ENCODE assay signal across 8 cellular contexts in the genomic region with DNA sequence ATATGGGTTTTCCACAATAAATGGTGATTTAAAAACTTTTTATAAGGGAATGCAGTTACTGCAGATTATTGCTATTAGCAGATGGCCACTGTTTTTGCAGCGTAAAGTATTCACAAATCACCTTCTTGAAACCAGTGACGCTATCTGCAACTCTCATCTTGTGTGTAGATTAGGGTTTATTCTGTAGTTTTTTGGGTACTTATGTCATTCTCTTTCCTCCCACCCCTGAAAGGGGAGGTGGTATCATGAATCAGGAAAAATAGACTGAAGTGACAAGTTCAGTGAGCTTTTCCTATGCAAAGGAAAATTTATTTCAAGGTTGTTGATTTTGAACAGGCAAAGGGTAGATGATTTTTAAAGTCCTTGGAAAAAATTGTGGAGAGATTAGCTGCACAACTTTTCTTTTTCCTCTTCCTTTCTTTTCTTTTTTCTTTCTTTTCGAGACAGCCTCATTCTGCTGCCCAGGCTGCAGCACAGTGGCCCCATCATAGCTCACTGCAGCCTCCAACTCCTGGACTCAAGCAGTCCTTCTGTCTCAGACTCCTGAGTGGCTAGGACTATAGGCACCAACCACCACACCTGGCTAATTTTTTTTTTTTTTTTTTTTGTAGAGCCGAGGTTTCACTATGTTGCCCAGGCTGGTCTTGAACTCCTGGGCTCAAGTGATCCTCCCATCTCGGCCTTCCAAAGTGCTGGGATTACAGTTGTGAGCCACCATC. TPM values are rescaled to one million over a fixed set of nuclear protein-coding genes. Genes with fewer than 3 reads are reported as not detected.
A peak's percentile ranks its signal among the peaks of the same experiment; 100 is the strongest.
DNase-seq lines count a peak whose midpoint lies in the region; ATAC-seq and TF ChIP-seq lines count a peak whose summit lies in the region.

No MANE protein-coding gene starts in this region.

- H3K27me3 ChIP-seq in kidney epithelial cell (ENCODE audit: control insufficient read depth, insufficient read depth, low read length): no peaks in the 10 kb centered on the region
- H3K27me3 ChIP-seq in tibial artery: no peaks in the 10 kb centered on the region
- H3K27me3 ChIP-seq in gastroesophageal sphincter: no peaks in the 10 kb centered on the region

- H3K4me1 Mint-ChIP-seq in activated naive CD4-positive, alpha-beta T cell treated with anti-CD3 and anti-CD28 coated beads for 36 hours (ENCODE audit: low read depth): peaks cover 51% of the 10 kb centered on the region
- peaks cover 56% of the 10 kb centered on the region for H3K4me1 Mint-ChIP-seq in activated naive CD8-positive, alpha-beta T cell treated with anti-CD3 and anti-CD28 coated beads for 36 hours

- H3K9me3 ChIP-seq in tibial artery: no peaks in the 10 kb centered on the region
- H3K9me3 ChIP-seq in gastroesophageal sphincter: no peaks in the 10 kb centered on the region

- DNase-seq in activated naive CD4-positive, alpha-beta T cell treated with anti-CD3 and anti-CD28 coated beads for 36 hours: no peak
- no peak for DNase-seq in activated naive CD4-positive, alpha-beta T cell treated with anti-CD3 and anti-CD28 coated beads, Interleukin-2, amount 50 U/mL, for 16 hours
- DNase-seq in activated naive CD8-positive, alpha-beta T cell treated with anti-CD3 and anti-CD28 coated beads for 36 hours: no peak
- DNase-seq in kidney epithelial cell (ENCODE audit: low read depth) (no peak), tibial artery (no peak), posterior cingulate gyrus (no peak)
- no peak for DNase-seq in activated CD8-positive, alpha-beta memory T cell treated with anti-CD3 and anti-CD28 coated beads, Interleukin-2, amount 50 U/mL, for 48 hours

- H3K36me3 Mint-ChIP-seq in activated naive CD4-positive, alpha-beta T cell treated with anti-CD3 and anti-CD28 coated beads for 36 hours (ENCODE audit: low read depth): peaks cover 5% of the 10 kb centered on the region
- H3K36me3 Mint-ChIP-seq in activated naive CD8-positive, alpha-beta T cell treated with anti-CD3 and anti-CD28 coated beads for 36 hours: peaks cover 8% of the 10 kb centered on the region

- no peak for ATAC-seq in gastroesophageal sphincter

- 54 to 63% methylated on average over 3 to 4 of the region's 5 CpGs for WGBS in gastroesophageal sphincter (ENCODE audit: low coverage in 1 of 2), 2 donors

- TF ChIP-seq CTCF in kidney epithelial cell (IDR thresholded peaks at IDR 0.05; ENCODE audit: insufficient read depth, low read length, poor library complexity, severe bottlenecking): no peak
- TF ChIP-seq CTCF in tibial artery (IDR thresholded peaks at IDR 0.05): no peak
- TF ChIP-seq CTCF in gastroesophageal sphincter (IDR thresholded peaks at IDR 0.05): no peak

- TF ChIP-seq EP300 in gastroesophageal sphincter (IDR thresholded peaks at IDR 0.05): no peak

- H3K4me1 ChIP-seq in tibial artery: peaks cover 0 to 59% (median 44%) of the 10 kb centered on the region in 4 donors
- H3K4me1 ChIP-seq in gastroesophageal sphincter: peaks cover 7 to 65% (median 36%) of the 10 kb centered on the region in 3 donors

- intact Hi-C loops in activated naive CD4-positive, alpha-beta T cell treated with anti-CD3 and anti-CD28 coated beads for 36 hours (cut with micrococcal nuclease): loop anchor here (2.0 to 5.0 kb wide), 5 partner anchors 55 to 770 kb away; a partner anchor contains a TSS
- intact Hi-C loops in tibial artery (cut with DNase I; ENCODE audit: low total_unique reads): loop anchor here (5.0 kb wide), 2 partner anchors 40 to 95 kb away; no protein-coding TSS in a partner anchor
- intact Hi-C loops in posterior cingulate gyrus (cut with DNase I): loop anchor here (10.0 kb wide), 1 partner anchor 93 kb away; no protein-coding TSS in a partner anchor

- no peaks in the 10 kb centered on the region for H3K27me3 Mint-ChIP-seq in activated naive CD4-positive, alpha-beta T cell treated with anti-CD3 and anti-CD28 coated beads for 36 hours (ENCODE audit: low read depth)
- H3K27me3 Mint-ChIP-seq in activated naive CD8-positive, alpha-beta T cell treated with anti-CD3 and anti-CD28 coated beads for 36 hours: no peaks in the 10 kb centered on the region

- peak overlapping the region; percentile 98 for H3K4me3 Mint-ChIP-seq in activated naive CD4-positive, alpha-beta T cell treated with anti-CD3 and anti-CD28 coated beads for 36 hours
- H3K4me3 Mint-ChIP-seq in activated naive CD8-positive, alpha-beta T cell treated with anti-CD3 and anti-CD28 coated beads for 36 hours: peak overlapping the region; percentile 98

- peak overlapping the region; percentile 83 for H3K4me3 ChIP-seq in kidney epithelial cell (ENCODE audit: low read depth, low read length)
- H3K4me3 ChIP-seq in tibial artery: peak overlapping the region; percentile 77 to 99
- peak overlapping the region in 1 of 2 donors; percentile 92 for H3K4me3 ChIP-seq in gastroesophageal sphincter

- H3K27ac ChIP-seq in tibial artery (peak overlapping the region in 1 of 2 donors; percentile 8), gastroesophageal sphincter (no peak overlapping the region)

- CTCF ChIA-PET in activated naive CD4-positive, alpha-beta T cell treated with anti-CD3 and anti-CD28 coated beads for 36 hours (lab: Charles Lee): interaction anchor here (0.6 to 3.0 kb wide), 2 partner anchors 94 to 99 kb away, joined by 3 to 28 read pairs; no protein-coding TSS in a partner anchor

- H3K27ac Mint-ChIP-seq in activated naive CD4-positive, alpha-beta T cell treated with anti-CD3 and anti-CD28 coated beads for 36 hours: no peak overlapping the region
- H3K27ac Mint-ChIP-seq in activated naive CD8-positive, alpha-beta T cell treated with anti-CD3 and anti-CD28 coated beads for 36 hours: no peak overlapping the region

- H3K36me3 ChIP-seq in kidney epithelial cell (ENCODE audit: control insufficient read depth, insufficient read depth, low read length): no peaks in the 10 kb centered on the region
- no peaks in the 10 kb centered on the region for H3K36me3 ChIP-seq in tibial artery
- H3K36me3 ChIP-seq in gastroesophageal sphincter: no peaks in the 10 kb centered on the region

- TF ChIP-seq POLR2A in gastroesophageal sphincter (IDR thresholded peaks at IDR 0.05): no peak

- no peaks in the 10 kb centered on the region for H3K9me3 Mint-ChIP-seq in activated naive CD4-positive, alpha-beta T cell treated with anti-CD3 and anti-CD28 coated beads for 36 hours
- H3K9me3 Mint-ChIP-seq in activated naive CD8-positive, alpha-beta T cell treated with anti-CD3 and anti-CD28 coated beads for 36 hours: no peaks in the 10 kb centered on the region

RNA-seq across cellular contexts. Expression of a gene that starts 1.6 kb away (rescaled TPM):
- 1 to 10 TPM; 7.9 TPM for total RNA-seq in activated naive CD4-positive, alpha-beta T cell treated with anti-CD3 and anti-CD28 coated beads for 36 hours
- total RNA-seq in activated naive CD8-positive, alpha-beta T cell treated with anti-CD3 and anti-CD28 coated beads for 36 hours: 10 to 100 TPM in 1 of 2 experiments, 1 to 10 TPM in 1; 10.0 to 10.9 TPM
- 26.6 and 35.5 TPM in 2 replicates for total RNA-seq in kidney epithelial cell
- total RNA-seq in gastroesophageal sphincter: 10 to 100 TPM; 39.9 to 70.6 (median 59.1) TPM
